In the genomic region with DNA sequence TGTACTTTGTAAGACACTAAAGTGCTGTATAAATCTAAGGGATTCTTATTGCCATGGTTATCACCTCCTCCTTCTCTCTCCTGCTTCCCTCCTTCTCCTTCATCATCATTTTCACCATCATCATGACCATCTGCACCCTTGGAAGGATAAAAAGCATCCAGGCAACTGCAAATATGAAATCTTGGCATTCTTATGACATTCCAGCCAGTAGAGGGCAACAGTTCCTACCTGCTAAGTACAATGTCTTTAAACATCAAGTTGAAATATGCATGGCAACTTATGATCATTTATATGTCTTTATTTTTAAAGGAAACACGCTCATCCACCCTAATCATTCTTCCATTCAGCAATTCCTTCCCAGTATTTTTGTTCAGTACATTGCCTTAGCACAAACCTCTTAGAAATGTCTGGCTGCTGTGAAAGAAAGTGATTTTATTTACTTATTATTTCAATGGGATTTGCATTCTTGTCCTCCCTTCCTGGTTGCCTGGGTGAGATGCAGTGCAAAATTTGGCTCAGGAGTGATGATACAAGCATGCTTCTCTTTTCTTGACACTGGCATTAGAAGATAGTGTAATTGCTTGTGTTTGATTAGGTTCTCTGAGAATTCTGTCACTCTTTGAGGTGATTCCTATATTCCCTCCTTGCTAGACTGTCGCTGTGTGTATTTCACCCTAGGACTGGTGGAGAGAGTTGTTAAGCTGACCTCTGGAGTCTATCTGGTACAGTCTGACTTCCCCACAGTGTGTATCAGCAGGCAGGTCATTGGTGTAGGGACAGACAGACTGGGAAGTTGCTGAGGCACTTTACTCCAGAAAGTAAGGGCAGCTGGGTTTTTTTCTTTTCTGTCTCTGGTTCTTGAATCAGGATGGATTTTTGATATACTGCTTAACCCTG, we compare ENCODE assay signal across 9 cellular contexts.
A peak's percentile ranks its signal among the peaks of the same experiment; 100 is the strongest.
DNase-seq lines count a peak whose midpoint lies in the region; ATAC-seq and TF ChIP-seq lines count a peak whose summit lies in the region.
"Had no signal": no experiment of that assay in that cellular context is flagged by ENCODE, and none has a peak within 500 bp of the region (broad histone marks: within the 10 kb centered on the region; RNA-seq: fewer than 3 reads in every experiment).

No MANE protein-coding gene starts in this region.

- peak; percentile 31 for DNase-seq in NCI-H2196 (lab: John Stamatoyannopoulos, UW; ENCODE audit: unreplicated experiment)
- no peak for DNase-seq in NCI-H2196 treated with DMSO at 0.1 percent for 48 hours (lab: John Stamatoyannopoulos, UW; ENCODE audit: unreplicated experiment)
- DNase-seq in NCI-H69 (lab: John Stamatoyannopoulos, UW): peak; percentile 36
- DNase-seq in endothelial cell (ENCODE audit: low spot score): no peak
- no peak for DNase-seq in ovary
- DNase-seq in NCI-H2029 treated with DMSO at 0.1 percent for 48 hours (lab: John Stamatoyannopoulos, UW): no peak
- no peak for DNase-seq in NK-92 (lab: John Stamatoyannopoulos, UW; ENCODE audit: unreplicated experiment)
- DNase-seq: activated naive CD8-positive, alpha-beta T cell treated with anti-CD3 and anti-CD28 coated beads, Interleukin-2, amount 10 ng/mL, durations not matched to agents 7 days and 5 days had no signal

- no peak overlapping the region for H3K4me3 Mint-ChIP-seq in endothelial cell (ENCODE audit: unreplicated experiment)
- H3K4me3 Mint-ChIP-seq: activated naive CD8-positive, alpha-beta T cell treated with anti-CD3 and anti-CD28 coated beads, Interleukin-2, amount 10 ng/mL, durations not matched to agents 7 days and 5 days had no signal

- no peaks in the 10 kb centered on the region for H3K27me3 ChIP-seq in ovary

- H3K4me3 ChIP-seq in ovary: no peak overlapping the region

- no peak overlapping the region for H3K27ac ChIP-seq in ovary

- H3K9me3 Mint-ChIP-seq in endothelial cell (ENCODE audit: unreplicated experiment): no peaks in the 10 kb centered on the region
- H3K9me3 Mint-ChIP-seq: activated naive CD8-positive, alpha-beta T cell treated with anti-CD3 and anti-CD28 coated beads, Interleukin-2, amount 10 ng/mL, durations not matched to agents 7 days and 5 days had no signal

- 66 to 76% (median 66%) methylated on average over 2 of the region's 2 CpGs for WGBS in ovary, 3 donors

- no peaks in the 10 kb centered on the region for H3K4me1 ChIP-seq in ovary (ENCODE audit: insufficient read depth)

- no peaks in the 10 kb centered on the region for H3K36me3 ChIP-seq in ovary

- TF ChIP-seq EP300 in ovary (IDR thresholded peaks at IDR 0.05): no peak

- H3K9me3 ChIP-seq in ovary: no peaks in the 10 kb centered on the region

- H3K36me3 Mint-ChIP-seq in endothelial cell (ENCODE audit: low read depth, unreplicated experiment): no peaks in the 10 kb centered on the region
- H3K36me3 Mint-ChIP-seq: activated naive CD8-positive, alpha-beta T cell treated with anti-CD3 and anti-CD28 coated beads, Interleukin-2, amount 10 ng/mL, durations not matched to agents 7 days and 5 days had no signal

- no peak overlapping the region for H3K27ac Mint-ChIP-seq in endothelial cell (ENCODE audit: unreplicated experiment)
- H3K27ac Mint-ChIP-seq: activated naive CD8-positive, alpha-beta T cell treated with anti-CD3 and anti-CD28 coated beads, Interleukin-2, amount 10 ng/mL, durations not matched to agents 7 days and 5 days had no signal

- ATAC-seq in GM18858 (IDR thresholded peaks at IDR 0.05; ENCODE audit: unreplicated experiment): no peak

- H3K4me1 Mint-ChIP-seq in endothelial cell (ENCODE audit: unreplicated experiment): peaks cover 4% of the 10 kb centered on the region
- H3K4me1 Mint-ChIP-seq: activated naive CD8-positive, alpha-beta T cell treated with anti-CD3 and anti-CD28 coated beads, Interleukin-2, amount 10 ng/mL, durations not matched to agents 7 days and 5 days had no signal

- intact Hi-C loops in ovary (cut with DNase I): no loop called here

- TF ChIP-seq CTCF in endothelial cell (IDR thresholded peaks at IDR 0.05; ENCODE audit: unreplicated experiment): peak; percentile 86
- TF ChIP-seq CTCF in ovary (IDR thresholded peaks at IDR 0.05): peak in 2 of 3 donors; percentile 33 to 49

- H3K27me3 Mint-ChIP-seq in endothelial cell (ENCODE audit: unreplicated experiment): peaks cover 4% of the 10 kb centered on the region
- H3K27me3 Mint-ChIP-seq: activated naive CD8-positive, alpha-beta T cell treated with anti-CD3 and anti-CD28 coated beads, Interleukin-2, amount 10 ng/mL, durations not matched to agents 7 days and 5 days had no signal

- no peak for TF ChIP-seq POLR2A in ovary (IDR thresholded peaks at IDR 0.05)

Comparison
In these comparisons a context has a peak if more than half of its experiments do, and no peak if none do; other contexts are left out.
1. DNase-seq: peak in NCI-H2196 (single experiment) and NCI-H69 (single experiment); none in NCI-H2196 treated with DMSO at 0.1 percent for 48 hours (single experiment), endothelial cell (single experiment), ovary (0 of 5), NCI-H2029 treated with DMSO at 0.1 percent for 48 hours (single experiment) and NK-92 (single experiment).